Comparison of ENCODE assay signal across 11 cellular contexts in the genomic region with DNA sequence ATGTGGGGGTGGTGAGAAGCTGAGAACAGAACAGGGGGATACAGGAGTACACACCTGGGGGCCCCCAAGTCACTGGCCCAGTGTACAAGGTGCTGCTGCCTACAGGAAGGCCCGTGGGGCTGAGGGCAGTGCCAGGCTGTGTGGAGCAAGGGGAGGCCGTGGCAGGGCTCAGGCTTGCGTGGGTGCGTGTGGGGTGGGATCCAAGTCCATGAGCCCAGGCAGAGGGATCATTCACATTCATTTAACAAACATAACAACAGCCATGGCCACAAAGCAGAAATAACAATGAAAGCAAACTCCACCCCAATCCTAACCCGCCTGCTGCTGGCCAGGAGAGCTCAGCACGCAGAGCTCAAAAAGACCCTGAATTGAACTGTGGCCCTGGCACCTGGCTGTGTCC. TPM values are rescaled to one million over a fixed set of nuclear protein-coding genes. Genes with fewer than 3 reads are reported as not detected.
DNase-seq lines count a peak whose midpoint lies in the region; TF ChIP-seq lines count a peak whose summit lies in the region.
"Had no signal": no experiment of that assay in that cellular context is flagged by ENCODE, and none has a peak within 500 bp of the region (broad histone marks: within the 10 kb centered on the region; RNA-seq: fewer than 3 reads in every experiment).

No MANE protein-coding gene starts in this region.

- no peaks in the 10 kb centered on the region for H3K27me3 Mint-ChIP-seq in T-helper 1 cell treated with Interleukin-12 subunit alpha and Interleukin-12 subunit beta and Interleukin-4 antibody, amounts not matched to agents 30 μg/mL and 1 μg/mL, for 36 hours (ENCODE audit: low read depth)
- H3K27me3 Mint-ChIP-seq in activated naive CD4-positive, alpha-beta T cell treated with anti-CD3 and anti-CD28 coated beads, Interleukin-2, amount 50 U/mL, for 24 hours, result no peaks in the 10 kb centered on the region

- H3K27ac ChIP-seq in layer of hippocampus (ENCODE audit: low read depth, low read length) (peak overlapping the region; percentile 80), stomach (peak overlapping the region; percentile 0 to 88 (median 81))
- H3K27ac ChIP-seq: neutrophil had no signal

- no peaks in the 10 kb centered on the region for H3K9me3 ChIP-seq in stomach
- H3K9me3 ChIP-seq: neutrophil had no signal

- 56 to 84% (median 72%) methylated on average over 6 of the region's 6 CpGs for WGBS in stomach, 5 donors

- peak overlapping the region in 2 of 4 donors; percentile 4 to 15 for H3K4me3 ChIP-seq in stomach

- H3K27me3 ChIP-seq in layer of hippocampus (ENCODE audit: control insufficient read depth, insufficient read depth, low read length) (no peaks in the 10 kb centered on the region), stomach (no peaks in the 10 kb centered on the region)
- H3K27me3 ChIP-seq: neutrophil had no signal

- H3K36me3 Mint-ChIP-seq in T-helper 1 cell treated with Interleukin-12 subunit alpha and Interleukin-12 subunit beta and Interleukin-4 antibody, amounts not matched to agents 30 μg/mL and 1 μg/mL, for 36 hours (ENCODE audit: low read depth), result no peaks in the 10 kb centered on the region
- no peaks in the 10 kb centered on the region for H3K36me3 Mint-ChIP-seq in activated naive CD4-positive, alpha-beta T cell treated with anti-CD3 and anti-CD28 coated beads, Interleukin-2, amount 50 U/mL, for 24 hours

- H3K4me1 Mint-ChIP-seq in T-helper 1 cell treated with Interleukin-12 subunit alpha and Interleukin-12 subunit beta and Interleukin-4 antibody, amounts not matched to agents 30 μg/mL and 1 μg/mL, for 36 hours (ENCODE audit: low read depth), result peaks cover 26% of the 10 kb centered on the region
- H3K4me1 Mint-ChIP-seq in activated naive CD4-positive, alpha-beta T cell treated with anti-CD3 and anti-CD28 coated beads, Interleukin-2, amount 50 U/mL, for 24 hours, result peaks cover 53% of the 10 kb centered on the region

- TF ChIP-seq EP300 in stomach (IDR thresholded peaks at IDR 0.05), result no peak

- TF ChIP-seq CTCF in stomach (IDR thresholded peaks at IDR 0.05), result no peak

- no peak for DNase-seq in T-helper 1 cell
- no peak for DNase-seq in stomach
- no peak for DNase-seq in activated gamma-delta T cell (lab: John Stamatoyannopoulos, UW)
- DNase-seq in NCI-H345 (lab: John Stamatoyannopoulos, UW), result no peak
- DNase-seq in stimulated activated CD4-positive, alpha-beta T cell treated with anti-CD3 and anti-CD28 coated beads, Interleukin-2, amount 100 ng/mL, for 48 hours, result no peak
- DNase-seq: SHP77 had no signal

- peaks cover 46 to 67% (median 57%) of the 10 kb centered on the region in 4 donors for H3K4me1 ChIP-seq in stomach

- H3K36me3 ChIP-seq in stomach, result no peaks in the 10 kb centered on the region
- H3K36me3 ChIP-seq: neutrophil had no signal

- no peak for TF ChIP-seq POLR2A in stomach (IDR thresholded peaks at IDR 0.05)

- H3K27ac Mint-ChIP-seq in T-helper 1 cell treated with Interleukin-12 subunit alpha and Interleukin-12 subunit beta and Interleukin-4 antibody, amounts not matched to agents 30 μg/mL and 1 μg/mL, for 36 hours, result peak overlapping the region; percentile 91
- H3K27ac Mint-ChIP-seq in activated naive CD4-positive, alpha-beta T cell treated with anti-CD3 and anti-CD28 coated beads, Interleukin-2, amount 50 U/mL, for 24 hours, result peak overlapping the region; percentile 100

- peak overlapping the region; percentile 72 for H3K4me3 Mint-ChIP-seq in T-helper 1 cell treated with Interleukin-12 subunit alpha and Interleukin-12 subunit beta and Interleukin-4 antibody, amounts not matched to agents 30 μg/mL and 1 μg/mL, for 36 hours
- H3K4me3 Mint-ChIP-seq in activated naive CD4-positive, alpha-beta T cell treated with anti-CD3 and anti-CD28 coated beads, Interleukin-2, amount 50 U/mL, for 24 hours, result peak overlapping the region; percentile 92

- no peaks in the 10 kb centered on the region for H3K9me3 Mint-ChIP-seq in T-helper 1 cell treated with Interleukin-12 subunit alpha and Interleukin-12 subunit beta and Interleukin-4 antibody, amounts not matched to agents 30 μg/mL and 1 μg/mL, for 36 hours
- H3K9me3 Mint-ChIP-seq in activated naive CD4-positive, alpha-beta T cell treated with anti-CD3 and anti-CD28 coated beads, Interleukin-2, amount 50 U/mL, for 24 hours, result no peaks in the 10 kb centered on the region

- intact Hi-C loops in stomach (cut with DNase I; ENCODE audit: low total_unique reads), result no loop called here

RNA-seq across cellular contexts. Expression of a gene that starts 17.1 kb away (rescaled TPM):
- total RNA-seq in stomach, result 10 to 100 TPM in 1 of 5 donors, 1 to 10 TPM in 1, not detected in 3; 2.6 to 11.2 TPM
- polyA plus RNA-seq in stomach, result 10 to 100 TPM in 1 of 3 donors, not detected in 2; 53.9 TPM
- total RNA-seq: G401 had no signal
